ENCODE assay signal across 14 cellular contexts in the genomic region with DNA sequence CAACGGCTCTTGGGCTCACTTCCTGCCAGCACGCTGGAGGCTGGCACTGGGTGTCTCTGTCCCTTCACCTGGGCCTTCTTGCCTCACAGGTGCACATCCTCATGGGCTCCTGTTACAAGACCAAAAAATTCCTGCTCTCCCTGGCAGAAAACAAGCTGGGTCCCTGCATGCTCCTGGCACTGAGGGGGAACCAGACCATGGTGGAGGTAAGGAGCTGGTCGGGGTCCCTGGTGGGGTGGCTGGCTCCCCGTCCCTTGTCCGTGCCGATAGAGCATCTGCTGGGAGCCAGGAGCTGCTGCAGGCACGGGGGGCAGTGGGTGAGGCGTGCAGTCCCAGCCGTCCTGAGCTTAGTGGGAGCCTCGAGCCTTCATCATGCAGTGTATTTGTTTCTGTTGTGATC.
"Had no signal": no experiment of that assay in that cellular context is flagged by ENCODE, and none has a peak within 500 bp of the region (broad histone marks: within the 10 kb centered on the region; RNA-seq: fewer than 3 reads in every experiment).

No MANE protein-coding gene starts in this region.

- H3K27me3 ChIP-seq: breast epithelium, right atrium auricular region, tibial artery, vagina had no signal

- H3K9me3 ChIP-seq: breast epithelium, right atrium auricular region, tibial artery, vagina had no signal

- H3K27ac ChIP-seq: breast epithelium, epithelial cell of prostate, right atrium auricular region, tibial artery, vagina had no signal

- H3K36me3 ChIP-seq: breast epithelium had no signal

- H3K4me3 ChIP-seq: breast epithelium, right atrium auricular region, tibial artery, vagina had no signal

- DNase-seq: activated CD4-positive, alpha-beta T cell treated with anti-CD3 and anti-CD28 coated beads for 1 hour; activated CD4-positive, alpha-beta T cell treated with anti-CD3 and anti-CD28 coated beads, Interleukin-2, amount 50 U/mL, for 4 hours; activated effector memory CD4-positive, alpha-beta T cell treated with Interleukin-2 at 50 U/mL for 16 hours; anterior cingulate cortex; dermis blood vessel endothelial cell; foreskin melanocyte; stimulated activated CD4-positive, alpha-beta T cell treated with anti-CD3 and anti-CD28 coated beads, Interleukin-2, amount 100 ng/mL, for 48 hours; stimulated activated naive CD4-positive, alpha-beta T cell; T-helper 1 cell; tibial artery had no signal

- H3K4me1 ChIP-seq: breast epithelium, tibial artery had no signal
